ENCODE assay signal across 13 cellular contexts in genomic region chr11:116535954-116536353, GRCh38.
"Had no signal": no experiment of that assay in that cellular context is flagged by ENCODE, and none has a peak within 500 bp of the region (broad histone marks: within the 10 kb centered on the region; RNA-seq: fewer than 3 reads in every experiment).

No MANE protein-coding gene starts in this region.

- H3K4me1 ChIP-seq: gastroesophageal sphincter, tibial nerve had no signal

- H3K4me1 Mint-ChIP-seq: activated CD4-positive, alpha-beta memory T cell treated with anti-CD3 and anti-CD28 coated beads, Interleukin-2, amount 10 ng/mL, durations not matched to agents 7 days and 5 days; activated naive CD8-positive, alpha-beta T cell treated with anti-CD3 and anti-CD28 coated beads, Interleukin-2, amount 50 U/mL, for 24 hours had no signal

- H3K4me3 Mint-ChIP-seq: activated CD4-positive, alpha-beta memory T cell treated with anti-CD3 and anti-CD28 coated beads, Interleukin-2, amount 10 ng/mL, durations not matched to agents 7 days and 5 days; activated naive CD8-positive, alpha-beta T cell treated with anti-CD3 and anti-CD28 coated beads, Interleukin-2, amount 50 U/mL, for 24 hours; dendritic cell treated with granulocyte-macrophage colony-stimulating factor and Interleukin-4, amounts not matched to agents 40 ng/mL and 50 ng/mL, for 4 days; effector memory CD8-positive, alpha-beta T cell had no signal

- H3K9me3 ChIP-seq: ovary had no signal

- H3K4me3 ChIP-seq: gastroesophageal sphincter, ovary, skin epidermis, tibial nerve had no signal

- H3K27ac Mint-ChIP-seq: activated CD4-positive, alpha-beta memory T cell treated with anti-CD3 and anti-CD28 coated beads, Interleukin-2, amount 10 ng/mL, durations not matched to agents 7 days and 5 days; activated naive CD8-positive, alpha-beta T cell treated with anti-CD3 and anti-CD28 coated beads, Interleukin-2, amount 50 U/mL, for 24 hours; dendritic cell treated with granulocyte-macrophage colony-stimulating factor and Interleukin-4, amounts not matched to agents 40 ng/mL and 50 ng/mL, for 4 days; effector memory CD8-positive, alpha-beta T cell had no signal

- H3K27me3 ChIP-seq: ovary had no signal

- DNase-seq: activated CD4-positive, alpha-beta memory T cell treated with anti-CD3 and anti-CD28 coated beads, Interleukin-2, amount 10 ng/mL, durations not matched to agents 7 days and 5 days; activated CD4-positive, alpha-beta T cell treated with anti-CD3 and anti-CD28 coated beads for 1 hour; activated naive CD4-positive, alpha-beta T cell; activated naive CD8-positive, alpha-beta T cell treated with anti-CD3 and anti-CD28 coated beads, Interleukin-2, amount 50 U/mL, for 24 hours; activated T-cell treated with anti-CD3 and anti-CD28 coated beads, Interleukin-2, amount 50 U/mL, for 48 hours; caudate nucleus; effector memory CD8-positive, alpha-beta T cell; left ventricle myocardium superior; ovary had no signal

- H3K27ac ChIP-seq: gastroesophageal sphincter, ovary, skin epidermis, tibial nerve had no signal

- H3K36me3 ChIP-seq: gastroesophageal sphincter, ovary, tibial nerve had no signal

- ATAC-seq: activated naive CD8-positive, alpha-beta T cell treated with anti-CD3 and anti-CD28 coated beads, Interleukin-2, amount 50 U/mL, for 24 hours; effector memory CD8-positive, alpha-beta T cell; gastroesophageal sphincter; left ventricle myocardium superior had no signal
